ENCODE assay signal across 9 cellular contexts in genomic region chr16:15041260-15042011, GRCh38. TPM values are rescaled to one million over a fixed set of nuclear protein-coding genes. Genes with fewer than 3 reads are reported as not detected.
DNase-seq lines count a peak whose midpoint lies in the region; FAIRE-seq lines count a peak whose summit lies in the region.
"Had no signal": no experiment of that assay in that cellular context is flagged by ENCODE, and none has a peak within 500 bp of the region (broad histone marks: within the 10 kb centered on the region; RNA-seq: fewer than 3 reads in every experiment).

No MANE protein-coding gene starts in this region.

- no peak overlapping the region for H2AFZ ChIP-seq in ACC112 (ENCODE audit: low read length, unreplicated experiment)

- peaks cover 23% of the 10 kb centered on the region for H3K36me3 ChIP-seq in ACC112 (ENCODE audit: insufficient read depth, low read length)

- peak overlapping the region; percentile 23 for H3K27ac ChIP-seq in ACC112 (ENCODE audit: low read depth, low read length)

- H3K4me1 ChIP-seq in ACC112 (ENCODE audit: control insufficient read depth, insufficient read depth, low read length, unreplicated experiment), result peaks cover 4% of the 10 kb centered on the region

- peaks cover 8% of the 10 kb centered on the region for H3K79me2 ChIP-seq in ACC112 (ENCODE audit: control insufficient read depth, insufficient read depth, low read length, unreplicated experiment)

- DNase-seq in NCI-H82 treated with DMSO at 0.1 percent for 48 hours (lab: John Stamatoyannopoulos, UW; ENCODE audit: unreplicated experiment), result peak; percentile 36
- peak; percentile 83 for DNase-seq in fibroblast of gingiva (ENCODE audit: low read depth)
- peak; percentile 76 for DNase-seq in mucosa of gallbladder (ENCODE audit: low spot score)
- DNase-seq in HTR-8/SVneo (ENCODE audit: insufficient read length, low spot score), result no peak
- no peak for DNase-seq in GDM1 (lab: John Stamatoyannopoulos, UW)
- DNase-seq in activated CD4-positive, CD25-positive, alpha-beta regulatory T cell treated with anti-CD3 and anti-CD28 coated beads, Interleukin-2, amount 50 U/mL, for 72 hours, result no peak
- DNase-seq in COLO829 (ENCODE audit: low spot score), result no peak

- H3K4me3 ChIP-seq in ACC112 (ENCODE audit: low read depth, low read length), result no peak overlapping the region

- H3K27me3 ChIP-seq in ACC112 (ENCODE audit: insufficient read depth, low read length), result no peaks in the 10 kb centered on the region
- H3K27me3 ChIP-seq: BLaER1 treated with 17β-estradiol and CSF1 and Interleukin-3, amounts not matched to agents 10 nM and 100 nM had no signal

- no peak for FAIRE-seq in HTR-8/SVneo (lab: Jason Lieb, UNC)

RNA-seq across cellular contexts. Expression of gene NTAN1, which starts 14.4 kb away (rescaled TPM):
- total RNA-seq in mucosa of gallbladder, result 25.9 TPM

RNA-seq across cellular contexts. Expression of gene RRN3, which starts 52.6 kb away (rescaled TPM):
- total RNA-seq in mucosa of gallbladder, result 25.5 TPM

Comparison
In these comparisons a context has a peak if more than half of its experiments do, and no peak if none do; other contexts are left out.
1. DNase-seq: peak in NCI-H82 treated with DMSO at 0.1 percent for 48 hours (single experiment), fibroblast of gingiva (single experiment) and mucosa of gallbladder (single experiment); none in HTR-8/SVneo (single experiment), GDM1 (single experiment), activated CD4-positive, CD25-positive, alpha-beta regulatory T cell treated with anti-CD3 and anti-CD28 coated beads, Interleukin-2, amount 50 U/mL, for 72 hours (single experiment) and COLO829 (single experiment).